18 cellular contexts compared by ENCODE assay signal in the genomic region with DNA sequence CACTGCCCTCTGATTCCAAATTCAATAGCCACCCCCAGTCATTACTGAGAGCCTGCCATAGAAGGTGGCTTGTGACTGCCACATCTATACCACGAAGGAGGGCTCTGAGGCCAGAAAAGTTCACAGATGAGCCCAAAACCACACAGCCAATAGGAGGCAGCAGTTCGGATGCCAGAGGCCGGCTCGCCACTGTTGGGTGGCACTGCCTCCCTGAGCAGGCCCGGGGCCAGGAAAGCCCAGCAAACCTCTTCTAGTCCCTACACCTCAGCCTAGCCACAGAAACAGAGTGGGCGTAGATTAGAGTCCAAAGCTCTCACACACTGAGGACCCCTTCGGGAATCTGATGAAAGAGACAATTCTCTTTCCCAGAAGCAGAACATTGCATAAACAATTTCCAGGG.
"Had no signal": no experiment of that assay in that cellular context is flagged by ENCODE, and none has a peak within 500 bp of the region (broad histone marks: within the 10 kb centered on the region; RNA-seq: fewer than 3 reads in every experiment).

No MANE protein-coding gene starts in this region.

- H3K27me3 ChIP-seq: right atrium auricular region had no signal

- ATAC-seq: effector memory CD8-positive, alpha-beta T cell; gastrocnemius medialis; heart right ventricle; naive thymus-derived CD4-positive, alpha-beta T cell had no signal

- H3K27ac ChIP-seq: epithelial cell of prostate, gastrocnemius medialis, neutrophil, right atrium auricular region, stomach, tibial artery had no signal

- H3K4me3 ChIP-seq: esophagus muscularis mucosa, gastrocnemius medialis, heart right ventricle, right atrium auricular region, stomach, tibial artery had no signal

- H3K9me3 ChIP-seq: esophagus muscularis mucosa, gastrocnemius medialis, heart right ventricle, neutrophil, right atrium auricular region, stomach, tibial artery had no signal

- H3K36me3 ChIP-seq: gastrocnemius medialis, right atrium auricular region had no signal

- DNase-seq: cortex of kidney; effector memory CD8-positive, alpha-beta T cell; gastrocnemius medialis; heart right ventricle; hypothalamus; kidney glomerular epithelial cell; mesendoderm; naive thymus-derived CD4-positive, alpha-beta T cell; nephron progenitor cell; small intestine; stimulated activated CD4-positive, alpha-beta T cell treated with anti-CD3 and anti-CD28 coated beads, Interleukin-12 subunit alpha, Interleukin-12 subunit beta, amount 100 ng/mL, for 4 hours; stimulated activated naive CD4-positive, alpha-beta T cell; stomach had no signal
